9 cellular contexts compared by ENCODE assay signal in genomic region chr14:81435048-81435577, GRCh38. TPM values are rescaled to one million over a fixed set of nuclear protein-coding genes. Genes with fewer than 3 reads are reported as not detected.
DNase-seq lines count a peak whose midpoint lies in the region; TF ChIP-seq lines count a peak whose summit lies in the region.
"Had no signal": no experiment of that assay in that cellular context is flagged by ENCODE, and none has a peak within 500 bp of the region (broad histone marks: within the 10 kb centered on the region; RNA-seq: fewer than 3 reads in every experiment).

No MANE protein-coding gene starts in this region.

- H3K79me2 ChIP-seq in fibroblast of lung (ENCODE audit: control insufficient read depth, insufficient read depth, low read length) = no peaks in the 10 kb centered on the region
- peaks cover 4% of the 10 kb centered on the region for H3K79me2 ChIP-seq in trophoblast cell (ENCODE audit: control insufficient read depth, insufficient read depth, low read length, poor library complexity)

- no peak overlapping the region for H4K8ac ChIP-seq in trophoblast cell (ENCODE audit: low read depth, low read length)

- peak overlapping the region; percentile 29 for H3K4ac ChIP-seq in trophoblast cell (ENCODE audit: low read depth, low read length)

- no peak overlapping the region for H3K23ac ChIP-seq in trophoblast cell (ENCODE audit: low read length)

- no peak overlapping the region for H2BK12ac ChIP-seq in trophoblast cell (ENCODE audit: low read length)

- no peak overlapping the region for H3K14ac ChIP-seq in trophoblast cell (ENCODE audit: low read length)

- TF ChIP-seq POLR2A in Peyer's patch (IDR thresholded peaks at IDR 0.05) = no peak

- H3K4me2 ChIP-seq in fibroblast of lung (ENCODE audit: extremely low read depth, insufficient read depth, low read length) (peak overlapping the region; percentile 77), trophoblast cell (ENCODE audit: low read length) (peak overlapping the region; percentile 96)

- H3K27ac ChIP-seq in Peyer's patch (no peak overlapping the region), fibroblast of lung (ENCODE audit: insufficient read depth, low read length) (no peak overlapping the region), trophoblast cell (ENCODE audit: low read depth, low read length) (no peak overlapping the region)

- no peak overlapping the region for H2AFZ ChIP-seq in fibroblast of lung (ENCODE audit: low read length)
- peak overlapping the region; percentile 71 for H2AFZ ChIP-seq in trophoblast cell (ENCODE audit: insufficient read depth, low read length, poor library complexity)

- H3K4me3 ChIP-seq in Peyer's patch (peak overlapping the region; percentile 39 to 75 (median 58)), fibroblast of lung (replicated peaks in 1 of 4; ENCODE audit: control extremely low read depth in 1 of 4, insufficient read depth in 1 of 4, low read depth in 3 of 4, low read length in 4 of 4) (peak overlapping the region in 3 of 4 experiments; percentile 38 to 66 (median 39)), trophoblast cell (ENCODE audit: low read depth, low read length) (peak overlapping the region; percentile 82)

- H3K27me3 ChIP-seq in Peyer's patch = no peaks in the 10 kb centered on the region
- peaks cover 43% of the 10 kb centered on the region for H3K27me3 ChIP-seq in fibroblast of lung (ENCODE audit: control insufficient read depth, insufficient read depth, low read length)
- no peaks in the 10 kb centered on the region for H3K27me3 ChIP-seq in trophoblast cell (ENCODE audit: insufficient read depth, low read length)

- no peaks in the 10 kb centered on the region for H3K9me3 ChIP-seq in ES-I3 (ENCODE audit: control insufficient read depth, insufficient read depth, low read length)
- no peaks in the 10 kb centered on the region for H3K9me3 ChIP-seq in Peyer's patch
- no peaks in the 10 kb centered on the region for H3K9me3 ChIP-seq in fibroblast of lung (ENCODE audit: control insufficient read depth, insufficient read depth, low read depth, low read length)
- no peaks in the 10 kb centered on the region for H3K9me3 ChIP-seq in trophoblast cell (ENCODE audit: insufficient read depth, low read depth, low read length)

- no peaks in the 10 kb centered on the region for H4K20me1 ChIP-seq in fibroblast of lung (ENCODE audit: control insufficient read depth, extremely low read depth, insufficient read depth, low read length)

- no peak overlapping the region for H2AK5ac ChIP-seq in trophoblast cell (ENCODE audit: low read length)

- H3K36me3 ChIP-seq in ES-I3 (ENCODE audit: insufficient read depth, low read length) (no peaks in the 10 kb centered on the region), Peyer's patch (no peaks in the 10 kb centered on the region), fibroblast of lung (ENCODE audit: control insufficient read depth, insufficient read depth, low read length) (no peaks in the 10 kb centered on the region), trophoblast cell (ENCODE audit: control insufficient read depth in 1 of 2, insufficient read depth in 2 of 2, low read length in 2 of 2) (no peaks in the 10 kb centered on the region)

- H3K18ac ChIP-seq in trophoblast cell (ENCODE audit: low read length) = no peak overlapping the region

- DNase-seq in Peyer's patch (no peak), fibroblast of lung (ENCODE audit: low read depth in 2 of 2) (no peak), trophoblast cell (no peak), NCI-H345 treated with DMSO at 0.1 percent for 48 hours (lab: John Stamatoyannopoulos, UW; ENCODE audit: unreplicated experiment) (no peak), GM10266 (ENCODE audit: extremely low spot score) (no peak), NCI-H774 (lab: John Stamatoyannopoulos, UW) (no peak), NCI-H446 treated with DMSO at 0.1 percent for 48 hours (lab: John Stamatoyannopoulos, UW) (no peak)
- DNase-seq: activated CD4-positive, CD25-positive, alpha-beta regulatory T cell had no signal

- peaks cover 13% of the 10 kb centered on the region for H3K4me1 ChIP-seq in ES-I3 (ENCODE audit: insufficient read depth, low read length)
- peaks cover 0 to 21% (median 2%) of the 10 kb centered on the region in 4 donors for H3K4me1 ChIP-seq in Peyer's patch
- peaks cover 3% of the 10 kb centered on the region for H3K4me1 ChIP-seq in fibroblast of lung (ENCODE audit: control insufficient read depth, extremely low read depth, insufficient read depth, low read length)
- peaks cover 0 to 8% of the 10 kb centered on the region in 2 experiments for H3K4me1 ChIP-seq in trophoblast cell (ENCODE audit: control insufficient read depth in 1 of 2, insufficient read depth in 2 of 2, low read length in 2 of 2)

- no peak overlapping the region for H2BK5ac ChIP-seq in trophoblast cell (ENCODE audit: low read depth, low read length, poor library complexity)

- H3K79me1 ChIP-seq in trophoblast cell (ENCODE audit: low read length) = peaks cover 2% of the 10 kb centered on the region

- WGBS in trophoblast cell (ENCODE audit: extremely low coverage, insufficient coverage, insufficient read length) = no CpG with 5 or more reads among the region's 14 CpGs

- H4K91ac ChIP-seq in trophoblast cell (ENCODE audit: low read depth, low read length) = no peak overlapping the region

- H4K12ac ChIP-seq in trophoblast cell (ENCODE audit: low read depth, low read length) = no peak overlapping the region

- H3K9ac ChIP-seq in ES-I3 (ENCODE audit: low read depth, low read length) = peak overlapping the region; percentile 45
- H3K9ac ChIP-seq in fibroblast of lung (ENCODE audit: insufficient read depth, low read length) = no peak overlapping the region
- no peak overlapping the region for H3K9ac ChIP-seq in trophoblast cell (ENCODE audit: low read length)

- H2BK120ac ChIP-seq in trophoblast cell (ENCODE audit: insufficient read depth, low read length, poor library complexity) = no peak overlapping the region

- TF ChIP-seq CTCF in Peyer's patch (IDR thresholded peaks at IDR 0.05) (no peak), fibroblast of lung (conservative IDR thresholded peaks at IDR 0.05 in 1 of 2, IDR thresholded peaks at IDR 0.05 in 1 of 2; ENCODE audit: low read depth in 1 of 2, low read length in 2 of 2) (no peak), GM10266 (IDR thresholded peaks at IDR 0.05; ENCODE audit: control insufficient read depth, insufficient read depth, low read depth, missing control alignments) (no peak)

RNA-seq across cellular contexts. Expression of gene STON2, which starts 35.0 kb away (rescaled TPM):
- total RNA-seq in Peyer's patch (10 to 100 TPM in 3 of 4 donors, 1 to 10 TPM in 1; 6.3 to 25.3 (median 13.9) TPM), fibroblast of lung (34.9 and 52.5 TPM in 2 replicates)
- polyA plus RNA-seq in fibroblast of lung = 1.5 and 4.6 TPM in 2 replicates
- 0.85 and 1.5 TPM in 2 replicates for polyA plus RNA-seq in fibroblast of lung (2012)
- polyA minus RNA-seq in fibroblast of lung (ENCODE audit: low replicate concordance) = 0.63 and 20.8 TPM in 2 replicates
- 20.0 and 21.6 TPM in 2 replicates for polyA plus RNA-seq in trophoblast cell (2013)
